Comparison of ENCODE assay signal across 15 cellular contexts in the genomic region with DNA sequence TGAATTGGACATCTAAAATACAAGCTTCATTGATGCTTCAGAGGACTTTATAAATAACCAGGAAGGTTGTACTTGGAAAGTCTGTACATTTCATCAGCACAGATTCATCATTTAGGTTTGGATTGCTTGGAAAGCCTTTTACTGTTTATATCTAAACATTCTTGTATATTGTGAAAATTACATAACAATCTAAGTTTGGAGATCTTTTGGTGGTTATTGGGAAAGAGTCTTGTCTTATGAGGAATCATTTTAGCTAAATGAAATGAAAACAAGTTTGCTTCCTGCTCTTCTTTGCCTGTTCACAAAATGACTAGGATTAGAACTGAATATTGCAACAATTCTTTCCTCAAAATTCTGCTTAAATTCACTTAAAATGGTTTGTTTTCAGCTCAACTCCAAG.
DNase-seq lines count a peak whose midpoint lies in the region; ATAC-seq, FAIRE-seq and TF ChIP-seq lines count a peak whose summit lies in the region.
"Had no signal": no experiment of that assay in that cellular context is flagged by ENCODE, and none has a peak within 500 bp of the region (broad histone marks: within the 10 kb centered on the region; RNA-seq: fewer than 3 reads in every experiment).

No MANE protein-coding gene starts in this region.

- H3K4me3 Mint-ChIP-seq in nephron progenitor cell: no peak overlapping the region
- H3K4me3 Mint-ChIP-seq: CD8-positive, alpha-beta memory T cell; GM23338 had no signal

- no peaks in the 10 kb centered on the region for H3K27me3 ChIP-seq in KMS-11 (ENCODE audit: insufficient read depth, low read depth)
- H3K27me3 ChIP-seq: BLaER1 had no signal

- H3K9ac ChIP-seq in KMS-11: no peak overlapping the region
- H3K9ac ChIP-seq: BLaER1 had no signal

- no peak overlapping the region for H3K4me3 ChIP-seq in KMS-11 (IDR thresholded peaks at IDR 0.05; ENCODE audit: insufficient read depth, low read depth, low read length)
- H3K4me3 ChIP-seq: BLaER1, GM23338, HAP-1, K562 had no signal

- peaks cover 68% of the 10 kb centered on the region for H3K4me1 ChIP-seq in KMS-11 (ENCODE audit: low read depth, poor library complexity, severe bottlenecking)
- H3K4me1 ChIP-seq: BLaER1, Caco-2, HAP-1 had no signal

- H3K36me3 Mint-ChIP-seq in nephron progenitor cell (ENCODE audit: low read depth): peaks cover 85% of the 10 kb centered on the region

- TF ChIP-seq POLR2A in GM12892 (IDR thresholded peaks at IDR 0.05; ENCODE audit: low read depth, low read length): no peak

- no peaks in the 10 kb centered on the region for H3K9me3 Mint-ChIP-seq in nephron progenitor cell
- H3K9me3 Mint-ChIP-seq: CD8-positive, alpha-beta memory T cell; GM23338 had no signal

- no peaks in the 10 kb centered on the region for H4K20me1 ChIP-seq in KMS-11 (ENCODE audit: insufficient read depth)
- H4K20me1 ChIP-seq: BLaER1 had no signal

- H3K27me3 Mint-ChIP-seq in nephron progenitor cell (ENCODE audit: low read depth, poor library complexity): no peaks in the 10 kb centered on the region
- H3K27me3 Mint-ChIP-seq: CD8-positive, alpha-beta memory T cell had no signal

- ATAC-seq in GM21381 (IDR thresholded peaks at IDR 0.05; ENCODE audit: unreplicated experiment): no peak
- ATAC-seq: GM23338, K562 had no signal

- peak; percentile 14 for FAIRE-seq in GM12892 (lab: Jason Lieb, UNC)
- FAIRE-seq: A204.1, K562 had no signal

- H2AFZ ChIP-seq in KMS-11 (ENCODE audit: low read depth): no peak overlapping the region
- H2AFZ ChIP-seq: GM23338 had no signal

- no peaks in the 10 kb centered on the region for H3K4me1 Mint-ChIP-seq in nephron progenitor cell
- H3K4me1 Mint-ChIP-seq: CD8-positive, alpha-beta memory T cell; GM23338 had no signal

- H3K79me2 ChIP-seq in KMS-11 (ENCODE audit: insufficient read depth, low read depth): no peaks in the 10 kb centered on the region

- no peaks in the 10 kb centered on the region for H3K36me3 ChIP-seq in KMS-11 (ENCODE audit: insufficient read depth)

- H3K27ac ChIP-seq in KMS-11: no peak overlapping the region
- H3K27ac ChIP-seq: BLaER1, HL-60 had no signal

- TF ChIP-seq CTCF in KMS-11 (conservative IDR thresholded peaks at IDR 0.05; ENCODE audit: low read depth, low read length) (no peak), nephron progenitor cell (IDR thresholded peaks at IDR 0.05) (no peak)

- no peak for DNase-seq in GM12892 (ENCODE audit: insufficient read length)
- DNase-seq in fibroblast of gingiva (ENCODE audit: low read depth): peak; percentile 44
- no peak for DNase-seq in nephron progenitor cell
- DNase-seq in NCI-H1048 (lab: John Stamatoyannopoulos, UW): no peak
- DNase-seq in stimulated activated CD4-positive, alpha-beta T cell treated with anti-CD3 and anti-CD28 coated beads, Interleukin-2, amount 100 ng/mL, for 24 hours: no peak
- DNase-seq: Caco-2; CD8-positive, alpha-beta memory T cell had no signal

- peak overlapping the region; percentile 27; the same call in 1 of the 2 replicates for H3K4me2 ChIP-seq in KMS-11
- H3K4me2 ChIP-seq: BLaER1, GM23338 had no signal

- peak overlapping the region; percentile 47 for H3K27ac Mint-ChIP-seq in nephron progenitor cell
- H3K27ac Mint-ChIP-seq: GM23338 had no signal
